24 cellular contexts compared by ENCODE assay signal in the genomic region with DNA sequence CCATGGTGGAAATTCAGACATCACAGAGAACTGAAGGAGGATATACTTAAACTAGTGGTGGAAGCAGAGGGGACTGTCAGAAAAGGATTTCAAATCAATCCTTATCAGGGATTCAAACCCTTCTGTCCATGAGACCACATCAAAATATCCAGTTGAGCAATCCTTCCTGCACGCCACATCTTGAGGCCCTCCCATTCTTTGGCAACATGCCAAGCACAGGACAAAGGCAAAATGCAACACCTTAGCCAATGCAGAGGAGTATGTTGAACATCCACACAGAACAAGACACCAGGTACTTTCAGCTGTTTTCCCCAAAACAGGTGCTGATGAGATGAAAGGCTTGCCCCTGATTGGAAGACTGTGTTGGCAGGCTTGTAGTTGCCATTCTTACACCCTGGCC.
DNase-seq lines count a peak whose midpoint lies in the region; ATAC-seq, FAIRE-seq and TF ChIP-seq lines count a peak whose summit lies in the region.
"Had no signal": no experiment of that assay in that cellular context is flagged by ENCODE, and none has a peak within 500 bp of the region (broad histone marks: within the 10 kb centered on the region; RNA-seq: fewer than 3 reads in every experiment).

No MANE protein-coding gene starts in this region.

- DNase-seq in NCI-H146 (lab: John Stamatoyannopoulos, UW) (peak; percentile 7), NCI-H146 treated with DMSO at 0.1 percent for 48 hours (lab: John Stamatoyannopoulos, UW; ENCODE audit: unreplicated experiment) (no peak), HepG2 (ENCODE audit: low spot score) (no peak), right lobe of liver (no peak), K562 (ENCODE audit: extremely low read depth in 1 of 4, low spot score in 3 of 4) (peak in 1 of 4 experiments; percentile 7), OCI-LY7 (ENCODE audit: low spot score) (no peak)
- DNase-seq: AML-193; C1 segment of cervical spinal cord; Calu3; CD8-positive, alpha-beta T cell; DMS53; GDM1; KBM-7; NCI-H1092 treated with DMSO at 0.1 percent for 48 hours; NCI-H1694 treated with DMSO at 0.1 percent for 48 hours; NCI-H2081 treated with DMSO at 0.1 percent for 48 hours; NCI-H226; NCI-H510A treated with DMSO at 0.1 percent for 48 hours; SIG-M5; SK-N-SH had no signal

- H3K4me3 ChIP-seq in HepG2 (replicated peaks in 1 of 3; ENCODE audit: insufficient read depth in 1 of 3, low read depth in 2 of 3, low read length in 3 of 3) (no peak overlapping the region), right lobe of liver (no peak overlapping the region), K562 (no peak overlapping the region), OCI-LY7 (ENCODE audit: low read depth, low read length, poor library complexity, severe bottlenecking) (no peak overlapping the region)

- POLR2A ChIA-PET in HepG2 (lab: Yijun Ruan, JAX) (no interaction called here), K562 (lab: Yijun Ruan, JAX) (no interaction called here), OCI-LY7 (lab: Charles Lee) (no interaction called here)

- no peak overlapping the region for H3K27ac Mint-ChIP-seq in stimulated activated memory B cell treated with anti-CD40 and anti-IgM and Interleukin-4, amounts not matched to agents 10 μg/mL and 1 μg/mL and 100 μg/mL, for 72 hours
- H3K27ac Mint-ChIP-seq: CD8-positive, alpha-beta T cell had no signal

- H3K27ac ChIP-seq in HepG2 (ENCODE audit: extremely low read length, insufficient read depth, low read length) (no peak overlapping the region), right lobe of liver (no peak overlapping the region), K562 (ENCODE audit: extremely low read depth, low read depth, low read length) (no peak overlapping the region), OCI-LY7 (ENCODE audit: low read depth, low read length, poor library complexity, severe bottlenecking) (no peak overlapping the region)

- H3K27me3 Mint-ChIP-seq in stimulated activated memory B cell treated with anti-CD40 and anti-IgM and Interleukin-4, amounts not matched to agents 10 μg/mL and 1 μg/mL and 100 μg/mL, for 72 hours = peaks cover 38% of the 10 kb centered on the region

- in situ Hi-C loops in HepG2 (cut with HindIII; ENCODE audit: extremely low pct_ligation_motif_present, low pct_unique_long_range_greater_than_20kb) = no loop called here
- in situ Hi-C loops in K562 (cut with MboI) = no loop called here

- H3K4me1 Mint-ChIP-seq in stimulated activated memory B cell treated with anti-CD40 and anti-IgM and Interleukin-4, amounts not matched to agents 10 μg/mL and 1 μg/mL and 100 μg/mL, for 72 hours = no peaks in the 10 kb centered on the region

- no peak for TF ChIP-seq EP300 in HepG2 (IDR thresholded peaks at IDR 0.05; ENCODE audit: low read depth in 2 of 2, low read length in 2 of 2)
- no peak for TF ChIP-seq EP300 in HepG2 (CRISPR knock-in tag; IDR thresholded peaks at IDR 0.05; ENCODE audit: borderline replicate concordance)
- no peak for TF ChIP-seq EP300 in K562 (IDR thresholded peaks at IDR 0.05; ENCODE audit: low read length)

- no peak overlapping the region for H3K4me2 ChIP-seq in HepG2 (ENCODE audit: low read depth, low read length)
- H3K4me2 ChIP-seq in K562 (ENCODE audit: insufficient read depth, low read length) = no peak overlapping the region
- no peak overlapping the region for H3K4me2 ChIP-seq in OCI-LY7 (ENCODE audit: low read length)
- H3K4me2 ChIP-seq: SK-N-SH had no signal

- CTCF ChIA-PET in HepG2 (lab: Yijun Ruan, JAX; ENCODE audit: low intra/inter-chr PET ratio, low total read pairs) = no interaction called here
- CTCF ChIA-PET in K562 (lab: Yijun Ruan, JAX; ENCODE audit: low intra/inter-chr PET ratio) = no interaction called here
- CTCF ChIA-PET in OCI-LY7 (lab: Charles Lee; ENCODE audit: unreplicated experiment) = no interaction called here

- WGBS in HepG2 (ENCODE audit: low lambda C conversion rate) = 11% methylated on average over 1 of the region's 1 CpG
- WGBS in right lobe of liver (ENCODE audit: insufficient coverage, low coverage, low lambda C conversion rate, missing lambda C conversion rate) = 14% methylated on average over 1 of the region's 1 CpG
- whole genome bisulfite sequencing in K562 (ENCODE audit: insufficient coverage, low coverage, missing lambda C conversion rate) = 0% methylated on average over 1 of the region's 1 CpG

- H3K4me3 Mint-ChIP-seq in stimulated activated memory B cell treated with anti-CD40 and anti-IgM and Interleukin-4, amounts not matched to agents 10 μg/mL and 1 μg/mL and 100 μg/mL, for 72 hours = no peak overlapping the region
- H3K4me3 Mint-ChIP-seq: CD8-positive, alpha-beta T cell had no signal

- no peaks in the 10 kb centered on the region for H3K4me1 ChIP-seq in HepG2 (ENCODE audit: insufficient read depth, low read length)
- H3K4me1 ChIP-seq in right lobe of liver = peaks cover 0 to under 1% (median 0%) of the 10 kb centered on the region in 4 donors
- no peaks in the 10 kb centered on the region for H3K4me1 ChIP-seq in K562 (replicated peaks in 1 of 2; ENCODE audit: control insufficient read depth in 2 of 2, insufficient read depth in 2 of 2, low read length in 2 of 2)
- no peaks in the 10 kb centered on the region for H3K4me1 ChIP-seq in OCI-LY7 (ENCODE audit: insufficient read depth, low read length, poor library complexity, severe bottlenecking)

- BruUV-seq in HepG2 (replicated peaks; lab: Mats Ljungman, UMichigan) (no TSS peak), K562 (replicated peaks; lab: Mats Ljungman, UMichigan) (no TSS peak), OCI-LY7 (replicated peaks; lab: Mats Ljungman, UMichigan) (no TSS peak)

- no peak for TF ChIP-seq RAD21 in HepG2 (CRISPR knock-in tag; IDR thresholded peaks at IDR 0.05)
- TF ChIP-seq RAD21 in K562 (CRISPR knock-in tag; conservative IDR thresholded peaks at IDR 0.05 in 1 of 2, IDR thresholded peaks at IDR 0.05 in 1 of 2) = no peak

- no peaks in the 10 kb centered on the region for H3K9me2 ChIP-seq in OCI-LY7 (ENCODE audit: insufficient read depth, low read length)
- H3K9me2 ChIP-seq: SK-N-SH had no signal

- no peak overlapping the region for H3K9ac ChIP-seq in HepG2 (ENCODE audit: insufficient read depth, low read depth, low read length)
- H3K9ac ChIP-seq in K562 (ENCODE audit: insufficient read depth in 1 of 2, low read depth in 2 of 2, low read length in 2 of 2) = no peak overlapping the region
- H3K9ac ChIP-seq: SK-N-SH had no signal

- H3K36me3 ChIP-seq in HepG2 (replicated peaks in 1 of 2; ENCODE audit: control insufficient read depth in 1 of 2, insufficient read depth in 2 of 2, low read length in 2 of 2) = no peaks in the 10 kb centered on the region
- no peaks in the 10 kb centered on the region for H3K36me3 ChIP-seq in right lobe of liver
- no peaks in the 10 kb centered on the region for H3K36me3 ChIP-seq in K562 (ENCODE audit: control insufficient read depth, insufficient read depth, low read length)
- H3K36me3 ChIP-seq in OCI-LY7 (ENCODE audit: insufficient read depth, low read length) = no peaks in the 10 kb centered on the region

- TF ChIP-seq CTCF in HepG2 (CRISPR knock-in tag; IDR thresholded peaks at IDR 0.05) (no peak), right lobe of liver (IDR thresholded peaks at IDR 0.05) (no peak), K562 (IDR thresholded peaks at IDR 0.05 in 2 of 3, conservative IDR thresholded peaks at IDR 0.05 in 1 of 3; ENCODE audit: insufficient read depth in 2 of 3, low read depth in 1 of 3, low read length in 3 of 3) (no peak), OCI-LY7 (conservative IDR thresholded peaks at IDR 0.05; ENCODE audit: low read length) (no peak)

- no peaks in the 10 kb centered on the region for H3K27me3 ChIP-seq in HepG2 (ENCODE audit: control insufficient read depth in 1 of 2, insufficient read depth in 2 of 2, low read length in 2 of 2)
- no peaks in the 10 kb centered on the region for H3K27me3 ChIP-seq in right lobe of liver
- no peaks in the 10 kb centered on the region; a peak in 1 of 5 replicates for H3K27me3 ChIP-seq in K562 (ENCODE audit: control insufficient read depth in 2 of 2, insufficient read depth in 2 of 2, low read length in 2 of 2)

- no peak for FAIRE-seq in HepG2 (lab: Jason Lieb, UNC)
- no peak for FAIRE-seq in K562 (lab: Jason Lieb, UNC)
- FAIRE-seq: GM19239 had no signal

- TF ChIP-seq POLR2A in HepG2 (IDR thresholded peaks at IDR 0.05; ENCODE audit: insufficient read depth in 1 of 2, low read depth in 2 of 2, low read length in 2 of 2) (no peak), right lobe of liver (IDR thresholded peaks at IDR 0.05) (no peak), K562 (conservative IDR thresholded peaks at IDR 0.05) (no peak)

- H2AFZ ChIP-seq in HepG2 (ENCODE audit: low read length) (no peak overlapping the region), K562 (ENCODE audit: low read depth, low read length) (no peak overlapping the region), OCI-LY7 (ENCODE audit: low read length) (no peak overlapping the region)

- no peaks in the 10 kb centered on the region for H3K9me3 Mint-ChIP-seq in stimulated activated memory B cell treated with anti-CD40 and anti-IgM and Interleukin-4, amounts not matched to agents 10 μg/mL and 1 μg/mL and 100 μg/mL, for 72 hours
- H3K9me3 Mint-ChIP-seq: CD8-positive, alpha-beta T cell had no signal

- H3K9me1 ChIP-seq in K562 (ENCODE audit: control insufficient read depth, insufficient read depth, low read length) = no peaks in the 10 kb centered on the region

- intact Hi-C loops in HepG2 (cut with micrococcal nuclease; ENCODE audit: unreplicated experiment) (no loop called here), right lobe of liver (cut with DNase I) (no loop called here), K562 (cut with micrococcal nuclease) (no loop called here), OCI-LY7 (cut with micrococcal nuclease; ENCODE audit: unreplicated experiment) (no loop called here)

- H4K20me1 ChIP-seq in HepG2 (ENCODE audit: insufficient read depth, low read length) (no peaks in the 10 kb centered on the region), K562 (replicated peaks; ENCODE audit: control insufficient read depth, insufficient read depth, low read length) (no peaks in the 10 kb centered on the region), OCI-LY7 (ENCODE audit: insufficient read depth, low read length) (no peaks in the 10 kb centered on the region)

- H3K79me2 ChIP-seq in HepG2 (ENCODE audit: insufficient read depth, low read length) (no peaks in the 10 kb centered on the region), K562 (ENCODE audit: control insufficient read depth, insufficient read depth, low read length) (no peaks in the 10 kb centered on the region), OCI-LY7 (ENCODE audit: insufficient read depth, low read depth, low read length) (no peaks in the 10 kb centered on the region)

- no peaks in the 10 kb centered on the region for H3K9me3 ChIP-seq in HepG2 (ENCODE audit: low read length)
- H3K9me3 ChIP-seq in right lobe of liver = no peaks in the 10 kb centered on the region
- no peaks in the 10 kb centered on the region for H3K9me3 ChIP-seq in K562 (replicated peaks; ENCODE audit: control insufficient read depth, insufficient read depth, low read depth, low read length)
- H3K9me3 ChIP-seq in OCI-LY7 (ENCODE audit: low read length) = no peaks in the 10 kb centered on the region
- H3K9me3 ChIP-seq: SK-N-SH had no signal

- ATAC-seq in HepG2 (no peak), right lobe of liver (no peak), K562 (no peak), GM18868 (IDR thresholded peaks at IDR 0.05; ENCODE audit: unreplicated experiment) (no peak)
- ATAC-seq in stimulated activated memory B cell treated with anti-CD40 and anti-IgM and Interleukin-4, amounts not matched to agents 10 μg/mL and 1 μg/mL and 100 μg/mL, for 72 hours = no peak
- ATAC-seq: CD8-positive, alpha-beta T cell; Panc1 had no signal

- H3K36me3 Mint-ChIP-seq in stimulated activated memory B cell treated with anti-CD40 and anti-IgM and Interleukin-4, amounts not matched to agents 10 μg/mL and 1 μg/mL and 100 μg/mL, for 72 hours = no peaks in the 10 kb centered on the region
- H3K36me3 Mint-ChIP-seq: CD8-positive, alpha-beta T cell had no signal
